Comparison of ENCODE assay signal across 1 cellular context in genomic region chr6:79798841-79799240, GRCh38.
TF ChIP-seq lines count a peak whose summit lies in the region.

No MANE protein-coding gene starts in this region.

TF ChIP-seq in neural cell, 6 proteins besides CTCF, POLR2A, EP300 and RAD21 (continued from another document):
- TF ChIP-seq, protein P1, sequence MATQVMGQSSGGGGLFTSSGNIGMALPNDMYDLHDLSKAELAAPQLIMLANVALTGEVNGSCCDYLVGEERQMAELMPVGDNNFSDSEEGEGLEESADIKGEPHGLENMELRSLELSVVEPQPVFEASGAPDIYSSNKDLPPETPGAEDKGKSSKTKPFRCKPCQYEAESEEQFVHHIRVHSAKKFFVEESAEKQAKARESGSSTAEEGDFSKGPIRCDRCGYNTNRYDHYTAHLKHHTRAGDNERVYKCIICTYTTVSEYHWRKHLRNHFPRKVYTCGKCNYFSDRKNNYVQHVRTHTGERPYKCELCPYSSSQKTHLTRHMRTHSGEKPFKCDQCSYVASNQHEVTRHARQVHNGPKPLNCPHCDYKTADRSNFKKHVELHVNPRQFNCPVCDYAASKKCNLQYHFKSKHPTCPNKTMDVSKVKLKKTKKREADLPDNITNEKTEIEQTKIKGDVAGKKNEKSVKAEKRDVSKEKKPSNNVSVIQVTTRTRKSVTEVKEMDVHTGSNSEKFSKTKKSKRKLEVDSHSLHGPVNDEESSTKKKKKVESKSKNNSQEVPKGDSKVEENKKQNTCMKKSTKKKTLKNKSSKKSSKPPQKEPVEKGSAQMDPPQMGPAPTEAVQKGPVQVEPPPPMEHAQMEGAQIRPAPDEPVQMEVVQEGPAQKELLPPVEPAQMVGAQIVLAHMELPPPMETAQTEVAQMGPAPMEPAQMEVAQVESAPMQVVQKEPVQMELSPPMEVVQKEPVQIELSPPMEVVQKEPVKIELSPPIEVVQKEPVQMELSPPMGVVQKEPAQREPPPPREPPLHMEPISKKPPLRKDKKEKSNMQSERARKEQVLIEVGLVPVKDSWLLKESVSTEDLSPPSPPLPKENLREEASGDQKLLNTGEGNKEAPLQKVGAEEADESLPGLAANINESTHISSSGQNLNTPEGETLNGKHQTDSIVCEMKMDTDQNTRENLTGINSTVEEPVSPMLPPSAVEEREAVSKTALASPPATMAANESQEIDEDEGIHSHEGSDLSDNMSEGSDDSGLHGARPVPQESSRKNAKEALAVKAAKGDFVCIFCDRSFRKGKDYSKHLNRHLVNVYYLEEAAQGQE (IDR thresholded peaks at IDR 0.05; ENCODE audit: borderline replicate concordance): no peak
- no peak for TF ChIP-seq MXI1 (conservative IDR thresholded peaks at IDR 0.05; ENCODE audit: poor library complexity, severe bottlenecking)
